In the genomic region with DNA sequence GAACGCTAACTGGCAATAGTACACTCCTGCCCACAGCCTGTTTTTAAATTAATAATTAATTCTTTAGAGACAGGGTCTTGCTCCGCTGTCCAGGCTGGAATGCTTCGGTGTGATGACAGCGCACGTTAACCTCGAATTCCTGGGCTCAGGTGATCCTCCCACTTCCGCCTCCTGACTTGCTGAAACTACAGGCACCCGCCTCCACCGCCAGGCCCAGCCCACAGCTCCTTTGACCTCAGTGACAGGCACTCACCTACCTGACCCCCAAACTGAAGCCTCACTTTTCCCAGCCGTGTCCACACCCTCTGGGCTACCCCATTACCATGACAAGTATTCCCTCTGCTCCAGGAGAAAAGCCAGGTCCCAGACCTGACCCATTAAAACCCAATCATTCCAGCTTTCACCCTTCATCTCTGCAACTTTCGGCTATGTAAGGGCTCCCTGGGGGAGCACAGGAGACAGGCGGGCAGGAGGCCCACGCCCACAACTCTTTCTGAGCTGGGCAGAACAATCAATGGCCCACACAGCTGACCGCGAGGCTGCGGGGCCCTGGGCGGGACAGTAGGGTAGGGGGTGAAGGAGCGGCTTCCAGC, we compare ENCODE assay signal across 8 cellular contexts. TPM values are rescaled to one million over a fixed set of nuclear protein-coding genes. Genes with fewer than 3 reads are reported as not detected.
DNase-seq lines count a peak whose midpoint lies in the region; ATAC-seq and TF ChIP-seq lines count a peak whose summit lies in the region.

No MANE protein-coding gene starts in this region.

- H3K4me3 ChIP-seq in GM08714 (ENCODE audit: low read length) (peak overlapping the region; percentile 79; the same call in 1 of the 2 replicates), Peyer's patch (peak overlapping the region; percentile 90 to 98 (median 96)), esophagus (ENCODE audit: low read depth in 1 of 2, low read length in 2 of 2) (peak overlapping the region; percentile 62 to 80), aorta (ENCODE audit: low read length in 2 of 2) (no peak overlapping the region)

- peaks cover 0 to 12% (median 0%) of the 10 kb centered on the region in 3 donors for H3K36me3 ChIP-seq in Peyer's patch
- peaks cover 0 to 15% of the 10 kb centered on the region in 2 donors for H3K36me3 ChIP-seq in esophagus (ENCODE audit: control insufficient read depth in 2 of 2, insufficient read depth in 2 of 2, low read length in 1 of 2)
- H3K36me3 ChIP-seq in aorta (ENCODE audit: control insufficient read depth in 1 of 2, insufficient read depth in 2 of 2, low read length in 1 of 2), result no peaks in the 10 kb centered on the region

- ATAC-seq in GM19455 (IDR thresholded peaks at IDR 0.05; ENCODE audit: unreplicated experiment), result no peak
- no peak for ATAC-seq in GM19397 (IDR thresholded peaks at IDR 0.05; ENCODE audit: unreplicated experiment)
- no peak for ATAC-seq in aorta (ENCODE audit: low FRiP score)

- DNase-seq in Peyer's patch (peak in 2 of 3 donors; percentile 85 to 89), progenitor cell of endocrine pancreas (ENCODE audit: low spot score, unreplicated experiment) (no peak), superior temporal gyrus (ENCODE audit: extremely low spot score) (no peak), aorta (no peak)

- intact Hi-C loops in aorta (cut with DNase I), result loop anchor here in 1 of 2 donors (10.0 kb wide), 1 partner anchor 215 kb away; a partner anchor contains a TSS

- WGBS in esophagus, 2 donors, result 64 to 67% methylated on average over 18 of the region's 18 CpGs
- 88% methylated on average over 18 of the region's 18 CpGs for WGBS in aorta, 2 donors

- peak overlapping the region; percentile 69 for H3K4me3 Mint-ChIP-seq in progenitor cell of endocrine pancreas (ENCODE audit: low read depth)

- peaks cover 3% of the 10 kb centered on the region for H3K36me3 Mint-ChIP-seq in progenitor cell of endocrine pancreas (ENCODE audit: insufficient read depth)

- H3K9me3 Mint-ChIP-seq in progenitor cell of endocrine pancreas (ENCODE audit: low read depth), result no peaks in the 10 kb centered on the region

- H3K27ac ChIP-seq in Peyer's patch (peak overlapping the region; percentile 87 to 99 (median 97)), esophagus (ENCODE audit: low read depth in 2 of 2, low read length in 1 of 2) (peak overlapping the region; percentile 82 to 84), aorta (ENCODE audit: low read depth in 1 of 2, low read length in 2 of 2) (no peak overlapping the region)

- H3K4me1 ChIP-seq in Peyer's patch, result peaks cover 0 to 38% (median 27%) of the 10 kb centered on the region in 4 donors
- H3K4me1 ChIP-seq in esophagus (ENCODE audit: control insufficient read depth in 2 of 2, insufficient read depth in 2 of 2, low read length in 1 of 2), result peaks cover 6 to 21% of the 10 kb centered on the region in 2 donors
- H3K4me1 ChIP-seq in aorta (ENCODE audit: control insufficient read depth in 1 of 2, insufficient read depth in 2 of 2, low read length in 2 of 2), result no peaks in the 10 kb centered on the region

- no peaks in the 10 kb centered on the region for H3K9me3 ChIP-seq in Peyer's patch
- no peaks in the 10 kb centered on the region for H3K9me3 ChIP-seq in esophagus (ENCODE audit: control insufficient read depth in 2 of 2, insufficient read depth in 1 of 2, low read depth in 1 of 2, low read length in 1 of 2)
- no peaks in the 10 kb centered on the region for H3K9me3 ChIP-seq in aorta (ENCODE audit: control insufficient read depth, low read length)

- H3K27ac Mint-ChIP-seq in progenitor cell of endocrine pancreas, result peak overlapping the region; percentile 96

- peak in 1 of 2 donors; percentile 71 for TF ChIP-seq POLR2A in Peyer's patch (IDR thresholded peaks at IDR 0.05)

- H3K27me3 ChIP-seq in Peyer's patch (peaks cover 0 to 9% of the 10 kb centered on the region in 2 donors), esophagus (ENCODE audit: control insufficient read depth in 1 of 2, insufficient read depth in 2 of 2, low read length in 2 of 2) (no peaks in the 10 kb centered on the region), aorta (ENCODE audit: control insufficient read depth in 1 of 2, insufficient read depth in 2 of 2, low read length in 1 of 2) (no peaks in the 10 kb centered on the region)

- peaks cover 11% of the 10 kb centered on the region for H3K27me3 Mint-ChIP-seq in progenitor cell of endocrine pancreas

- peaks cover 10% of the 10 kb centered on the region for H3K4me1 Mint-ChIP-seq in progenitor cell of endocrine pancreas (ENCODE audit: low read depth)

- TF ChIP-seq CTCF in Peyer's patch (IDR thresholded peaks at IDR 0.05), result no peak
- TF ChIP-seq CTCF in progenitor cell of endocrine pancreas (IDR thresholded peaks at IDR 0.05; ENCODE audit: unreplicated experiment), result no peak

RNA-seq across cellular contexts. Expression of a gene that starts 0.7 kb away (rescaled TPM):
- 10 to 100 TPM in 3 of 4 donors, 1 to 10 TPM in 1; 6.6 to 32.9 (median 14.1) TPM for total RNA-seq in Peyer's patch
- polyA plus RNA-seq in esophagus, result 1 to 10 TPM; 2.9 to 6.9 TPM
- total RNA-seq in progenitor cell of endocrine pancreas, result 15.6 and 19.3 TPM in 2 replicates
- 1 to 10 TPM; 1.4 to 1.9 TPM for total RNA-seq in aorta
- polyA plus RNA-seq in aorta, result 1 to 10 TPM; 1.7 to 1.9 TPM

RNA-seq across cellular contexts. Expression of a gene that starts 1.0 kb away (rescaled TPM):
- total RNA-seq in Peyer's patch (100 to 1,000 TPM in 3 of 4 donors, 10 to 100 TPM in 1; 80.9 to 340 (median 172) TPM), progenitor cell of endocrine pancreas (38.2 and 40.8 TPM in 2 replicates), aorta (1 to 10 TPM; 5.6 to 8.5 TPM)
- polyA plus RNA-seq in esophagus (10 to 100 TPM; 46.6 to 82.4 TPM), aorta (1 to 10 TPM; 8.4 to 9.9 TPM)

RNA-seq across cellular contexts. Expression of a gene that starts 16.5 kb away (rescaled TPM):
- 10 to 100 TPM; 48.4 to 88.0 (median 57.8) TPM for total RNA-seq in Peyer's patch
- 10 to 100 TPM; 13.7 to 28.4 TPM for polyA plus RNA-seq in esophagus
- total RNA-seq in progenitor cell of endocrine pancreas, result 44.4 and 44.9 TPM in 2 replicates
- 10 to 100 TPM; 26.6 to 32.4 TPM for total RNA-seq in aorta
- 10 to 100 TPM in 1 of 2 donors, 1 to 10 TPM in 1; 7.6 to 18.1 TPM for polyA plus RNA-seq in aorta

RNA-seq across cellular contexts. Expression of a gene that starts 22.5 kb away (rescaled TPM):
- total RNA-seq in Peyer's patch, result 1 to 10 TPM in 2 of 4 donors, under 1 TPM in 2; 0.67 to 4.1 (median 2.4) TPM
- polyA plus RNA-seq in esophagus, result 1 to 10 TPM; 1.7 to 4.0 TPM
- total RNA-seq in progenitor cell of endocrine pancreas, result 5.1 and 5.4 TPM in 2 replicates
- total RNA-seq in aorta, result 1 to 10 TPM; 1.0 to 1.3 TPM
- 1 to 10 TPM in 1 of 2 donors, under 1 TPM in 1; 0.25 to 1.5 TPM for polyA plus RNA-seq in aorta

RNA-seq across cellular contexts. Expression of a gene that starts 24.4 kb away (rescaled TPM):
- total RNA-seq in Peyer's patch (10 to 100 TPM; 27.4 to 55.3 (median 35.1) TPM), progenitor cell of endocrine pancreas (53.4 and 61.6 TPM in 2 replicates), aorta (10 to 100 TPM; 35.9 to 44.9 TPM)
- polyA plus RNA-seq in esophagus (100 to 1,000 TPM; 163 to 257 TPM), aorta (100 to 1,000 TPM in 1 of 2 donors, 10 to 100 TPM in 1; 75.9 to 142 TPM)

Comparison
In these comparisons a context has a peak if more than half of its experiments do, and no peak if none do; other contexts are left out.
1. H3K4me3 ChIP-seq: peak in GM08714 (single experiment), Peyer's patch (4 of 4) and esophagus (2 of 2); none in aorta (0 of 2).
2. DNase-seq: peak in Peyer's patch (2 of 3); none in progenitor cell of endocrine pancreas (single experiment), superior temporal gyrus (single experiment) and aorta (0 of 2).
3. H3K27ac ChIP-seq: peak in Peyer's patch (4 of 4) and esophagus (2 of 2); none in aorta (0 of 2).